Comparison of ENCODE assay signal across 8 cellular contexts in the genomic region with DNA sequence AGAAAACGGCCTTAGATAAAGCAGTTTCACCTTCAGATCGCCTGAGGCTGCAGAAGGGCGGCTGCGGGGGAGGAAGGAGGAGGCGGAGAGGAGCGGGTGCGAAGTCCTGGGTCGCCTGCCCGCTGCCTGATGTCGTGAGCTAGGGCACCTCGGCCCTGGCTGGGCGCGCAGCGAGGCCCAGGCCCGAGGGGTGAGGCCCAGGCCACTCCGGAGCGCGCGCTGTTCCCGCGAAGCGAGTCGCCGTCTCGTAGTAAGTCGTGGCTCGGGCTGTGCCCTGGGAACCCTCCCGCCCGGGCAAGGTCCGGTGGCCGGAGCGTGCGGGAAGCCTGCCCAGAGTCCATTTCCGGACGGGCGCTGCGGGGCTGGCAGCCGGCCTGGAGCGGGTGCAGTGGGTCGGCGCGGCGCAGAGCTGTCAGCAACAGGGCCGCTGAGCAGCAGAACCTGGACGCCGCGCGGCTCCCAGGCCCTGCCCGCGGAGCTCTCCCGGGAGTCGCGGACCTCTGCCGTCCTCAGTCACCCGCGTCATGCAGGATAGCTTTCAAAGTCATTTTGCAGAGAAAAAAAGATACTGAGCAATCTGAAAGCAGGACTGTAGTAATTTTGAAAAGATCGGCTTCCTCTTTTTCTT. TPM values are rescaled to one million over a fixed set of nuclear protein-coding genes. Genes with fewer than 3 reads are reported as not detected.
A peak's percentile ranks its signal among the peaks of the same experiment; 100 is the strongest.
DNase-seq lines count a peak whose midpoint lies in the region; ATAC-seq and TF ChIP-seq lines count a peak whose summit lies in the region.

No MANE protein-coding gene starts in this region.

- no peak for TF ChIP-seq POLR2A in heart left ventricle (IDR thresholded peaks at IDR 0.05)

- peaks cover 15% of the 10 kb centered on the region for H3K36me3 Mint-ChIP-seq in osteocyte (ENCODE audit: unreplicated experiment)

- H3K9me3 Mint-ChIP-seq in osteocyte (ENCODE audit: unreplicated experiment) = no peaks in the 10 kb centered on the region

- peaks cover 42% of the 10 kb centered on the region for H3K4me1 Mint-ChIP-seq in osteocyte (ENCODE audit: unreplicated experiment)

- H3K27me3 Mint-ChIP-seq in osteocyte (ENCODE audit: unreplicated experiment) = no peaks in the 10 kb centered on the region

- no peaks in the 10 kb centered on the region for H4K20me1 ChIP-seq in OCI-LY1 (ENCODE audit: insufficient read depth, low read length)

- H3K27ac ChIP-seq in OCI-LY1 (ENCODE audit: low read depth, low read length, poor library complexity, severe bottlenecking) (no peak overlapping the region), adipose tissue (ENCODE audit: low read depth, low read length) (peak overlapping the region; percentile 0), heart left ventricle (peak overlapping the region; percentile 86 to 97 (median 92))

- DNase-seq in NCI-H524 (lab: John Stamatoyannopoulos, UW) (peak; percentile 6 to 27), NCI-H524 treated with DMSO at 0.1 percent for 48 hours (lab: John Stamatoyannopoulos, UW) (no peak), heart left ventricle (peak; percentile 53 to 77 (median 60)), osteocyte (ENCODE audit: extremely low spot score, unreplicated experiment) (peak; percentile 87), NCI-H187 (lab: John Stamatoyannopoulos, UW) (no peak)

- ATAC-seq in HG02870 (IDR thresholded peaks at IDR 0.05; ENCODE audit: unreplicated experiment) = peak; percentile 67
- ATAC-seq in heart left ventricle = peak; percentile 78 to 87 (median 80)

- no peaks in the 10 kb centered on the region for H3K79me2 ChIP-seq in OCI-LY1 (ENCODE audit: insufficient read depth, low read length)

- peak overlapping the region; percentile 0; the same call in 1 of the 2 replicates for H3K9ac ChIP-seq in OCI-LY1 (ENCODE audit: low read length)

- TF ChIP-seq CTCF in OCI-LY1 (IDR thresholded peaks at IDR 0.05; ENCODE audit: low read length) = no peak
- peak in 1 of 12 donors; percentile 9 for TF ChIP-seq CTCF in heart left ventricle (IDR thresholded peaks at IDR 0.05)
- TF ChIP-seq CTCF in osteocyte (IDR thresholded peaks at IDR 0.05) = no peak

- peaks cover 20% of the 10 kb centered on the region for H3K27me3 ChIP-seq in OCI-LY1 (ENCODE audit: insufficient read depth, low read length)
- H3K27me3 ChIP-seq in heart left ventricle = no peaks in the 10 kb centered on the region

- 0 to 13% (median 1%) methylated on average over 44 to 57 of the region's 57 CpGs for WGBS in adipose tissue, 3 donors
- 0% methylated on average over 25 to 57 of the region's 57 CpGs for WGBS in heart left ventricle, 4 donors

- peak overlapping the region; percentile 58 for H3K4me2 ChIP-seq in OCI-LY1 (ENCODE audit: low read length)

- peak overlapping the region; percentile 99 for H3K27ac Mint-ChIP-seq in osteocyte (ENCODE audit: unreplicated experiment)

- H3K4me3 Mint-ChIP-seq in osteocyte (ENCODE audit: unreplicated experiment) = peak overlapping the region; percentile 94

- no peaks in the 10 kb centered on the region for H3F3A ChIP-seq in OCI-LY1 (ENCODE audit: insufficient read depth, low read length)

- H3K36me3 ChIP-seq in OCI-LY1 (ENCODE audit: insufficient read depth, low read length) (peaks cover 4% of the 10 kb centered on the region; the same call in 1 of the 2 replicates), heart left ventricle (no peaks in the 10 kb centered on the region)

- no peaks in the 10 kb centered on the region for H3K9me2 ChIP-seq in OCI-LY1 (ENCODE audit: low read depth, low read length)

- intact Hi-C loops in heart left ventricle (cut with DNase I) = loop anchor here in 1 of 10 donors (5.0 kb wide), 1 partner anchor 94 kb away; no protein-coding TSS in a partner anchor

- peaks cover 9% of the 10 kb centered on the region; the same call in 1 of the 2 replicates for H3K9me3 ChIP-seq in OCI-LY1 (ENCODE audit: low read length)
- H3K9me3 ChIP-seq in heart left ventricle = peaks cover 0 to 9% (median 0%) of the 10 kb centered on the region in 12 donors

- H3K4me1 ChIP-seq in OCI-LY1 (ENCODE audit: insufficient read depth, low read length, severe bottlenecking) = peaks cover 15% of the 10 kb centered on the region
- H3K4me1 ChIP-seq in heart left ventricle = peaks cover 0 to 56% (median 15%) of the 10 kb centered on the region in 12 donors

- H3K4me3 ChIP-seq in OCI-LY1 (ENCODE audit: low read depth, low read length, poor library complexity, severe bottlenecking) (peak overlapping the region; percentile 49), heart left ventricle (peak overlapping the region; percentile 53 to 90 (median 76))

- no peak overlapping the region for H2AFZ ChIP-seq in OCI-LY1 (ENCODE audit: low read length)

RNA-seq across cellular contexts. Expression of a gene that starts 18.7 kb away (rescaled TPM):
- polyA plus RNA-seq in adipose tissue (10 to 100 TPM in 1 of 3 donors, 1 to 10 TPM in 2; 5.9 to 13.5 (median 6.6) TPM), heart left ventricle (1 to 10 TPM; 5.5 to 5.8 TPM)
- total RNA-seq in heart left ventricle (10 to 100 TPM; 13.0 to 30.5 (median 19.0) TPM), osteocyte (34.0 and 36.0 TPM in 2 replicates)

Comparison
In these comparisons a context has a peak if more than half of its experiments do, and no peak if none do; other contexts are left out.
1. DNase-seq: peak in NCI-H524 (2 of 2), heart left ventricle (5 of 5) and osteocyte (single experiment); none in NCI-H524 treated with DMSO at 0.1 percent for 48 hours (single experiment) and NCI-H187 (0 of 2).